Comparison of ENCODE assay signal across 8 cellular contexts in the genomic region with DNA sequence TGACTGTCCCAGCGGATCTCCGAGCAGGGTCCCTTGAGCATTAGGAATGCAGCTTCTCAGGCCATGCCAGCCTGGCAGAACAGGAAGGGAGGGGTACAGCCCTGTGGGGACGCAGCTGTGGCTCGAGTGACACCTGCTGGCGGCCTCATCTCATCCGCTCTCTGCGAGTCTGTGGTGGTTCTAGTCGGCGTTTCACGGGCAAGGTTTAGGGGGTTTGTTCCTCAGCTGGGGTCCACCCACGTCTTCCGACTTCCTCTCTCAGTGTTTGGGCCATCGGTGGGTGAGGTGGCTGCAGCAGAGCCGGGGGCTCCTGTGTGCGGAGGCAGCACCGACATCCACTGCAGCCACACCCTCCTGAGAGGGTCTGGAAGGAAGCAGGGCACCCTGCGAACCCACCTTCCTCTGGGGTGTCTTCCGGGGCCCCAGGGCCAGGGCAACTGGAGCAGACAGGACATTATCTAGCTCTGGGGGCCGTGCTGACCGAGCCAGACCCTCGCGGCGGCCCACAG. TPM values are rescaled to one million over a fixed set of nuclear protein-coding genes. Genes with fewer than 3 reads are reported as not detected.
DNase-seq lines count a peak whose midpoint lies in the region; ATAC-seq and TF ChIP-seq lines count a peak whose summit lies in the region.

No MANE protein-coding gene starts in this region.

- H3K9me3 ChIP-seq in SU-DHL-6 (ENCODE audit: insufficient read depth, low read length) = no peaks in the 10 kb centered on the region
- peaks cover 7% of the 10 kb centered on the region for H3K9me3 ChIP-seq in vagina

- H2AFZ ChIP-seq in SU-DHL-6 (ENCODE audit: low read depth, low read length, severe bottlenecking) = peak overlapping the region; percentile 71

- peak overlapping the region; percentile 47 for H3K4me2 ChIP-seq in SU-DHL-6 (ENCODE audit: low read depth, low read length, poor library complexity, severe bottlenecking)

- TF ChIP-seq CTCF in SU-DHL-6 (IDR thresholded peaks at IDR 0.05; ENCODE audit: insufficient read depth, low read length, poor library complexity, severe bottlenecking) (peak; percentile 88), vagina (IDR thresholded peaks at IDR 0.05) (peak in 2 of 3 experiments; percentile 26 to 52)

- H3K9ac ChIP-seq in SU-DHL-6 (ENCODE audit: low read length) (peak overlapping the region; percentile 47), rectal smooth muscle tissue (ENCODE audit: low read length) (no peak overlapping the region)

- H3K36me3 ChIP-seq in SU-DHL-6 (ENCODE audit: low read length) (no peaks in the 10 kb centered on the region), rectal smooth muscle tissue (ENCODE audit: control insufficient read depth, insufficient read depth, low read length) (no peaks in the 10 kb centered on the region), vagina (no peaks in the 10 kb centered on the region)

- no peak for ATAC-seq in HG03378 (IDR thresholded peaks at IDR 0.05; ENCODE audit: unreplicated experiment)

- no peaks in the 10 kb centered on the region for H3F3A ChIP-seq in SU-DHL-6 (ENCODE audit: insufficient read depth)

- intact Hi-C loops in head of caudate nucleus (cut with DNase I) (loop anchor here (10.0 kb wide), 2 partner anchors 241 to 321 kb away; partner anchors contain the start of genes C16orf95 and MAP1LC3B), vagina (cut with DNase I) (loop anchor here (10.0 kb wide), 1 partner anchor 221 kb away; no protein-coding TSS in a partner anchor)

- no peaks in the 10 kb centered on the region for H4K20me1 ChIP-seq in SU-DHL-6 (ENCODE audit: low read depth, low read length)

- H3K9me2 ChIP-seq in SU-DHL-6 (replicated peaks; ENCODE audit: insufficient read depth, low read length) = no peaks in the 10 kb centered on the region

- TF ChIP-seq POLR2A in vagina (IDR thresholded peaks at IDR 0.05) = no peak

- DNase-seq in DMS79 (lab: John Stamatoyannopoulos, UW) = peak; percentile 37
- DNase-seq in LHCN-M2 (ENCODE audit: low read depth) = peak; percentile 42
- peak; percentile 78 for DNase-seq in activated naive CD4-positive, alpha-beta T cell treated with anti-CD3 and anti-CD28 coated beads, Interleukin-2, amount 50 U/mL, for 16 hours
- DNase-seq in head of caudate nucleus = peak; percentile 58 to 91 (median 78)
- no peak for DNase-seq in vagina (ENCODE audit: extremely low spot score in 2 of 2)

- peak overlapping the region; percentile 77 for H3K27ac ChIP-seq in SU-DHL-6 (ENCODE audit: low read depth, low read length)
- no peak overlapping the region for H3K27ac ChIP-seq in rectal smooth muscle tissue (ENCODE audit: low read depth, low read length)
- no peak overlapping the region for H3K27ac ChIP-seq in vagina

- H3K79me2 ChIP-seq in SU-DHL-6 (ENCODE audit: insufficient read depth, low read length) = no peaks in the 10 kb centered on the region

- H3K27me3 ChIP-seq in SU-DHL-6 (ENCODE audit: low read length) (peaks cover 5% of the 10 kb centered on the region; the same call in 1 of the 2 replicates), rectal smooth muscle tissue (ENCODE audit: control insufficient read depth, insufficient read depth, low read length) (no peaks in the 10 kb centered on the region), vagina (no peaks in the 10 kb centered on the region)

- peak overlapping the region; percentile 7 for H3K4me3 ChIP-seq in SU-DHL-6 (ENCODE audit: insufficient read depth, low read length, poor library complexity, severe bottlenecking)
- H3K4me3 ChIP-seq in rectal smooth muscle tissue (ENCODE audit: low read length) = peak overlapping the region; percentile 51
- H3K4me3 ChIP-seq in vagina = peak overlapping the region in 1 of 2 donors; percentile 35

- H3K4me1 ChIP-seq in rectal smooth muscle tissue (ENCODE audit: control insufficient read depth, insufficient read depth, low read length) (no peaks in the 10 kb centered on the region), vagina (peaks cover 16% of the 10 kb centered on the region)

RNA-seq across cellular contexts. Expression of gene JPH3, which starts 33.3 kb away (rescaled TPM):
- total RNA-seq in LHCN-M2 (2014; rRNA removed) (not detected in 2 replicates), vagina (2.0 TPM)
- polyA plus RNA-seq in LHCN-M2 (2012) = 0.01 TPM

Comparison
In these comparisons a context has a peak if more than half of its experiments do, and no peak if none do; other contexts are left out.
1. DNase-seq: peak in DMS79 (single experiment), LHCN-M2 (single experiment), activated naive CD4-positive, alpha-beta T cell treated with anti-CD3 and anti-CD28 coated beads, Interleukin-2, amount 50 U/mL, for 16 hours (single experiment) and head of caudate nucleus (42 of 42); none in vagina (0 of 2).